Comparison of ENCODE assay signal across 9 cellular contexts in genomic region chr3:184289426-184289938, GRCh38. TPM values are rescaled to one million over a fixed set of nuclear protein-coding genes. Genes with fewer than 3 reads are reported as not detected.
DNase-seq lines count a peak whose midpoint lies in the region; ATAC-seq and TF ChIP-seq lines count a peak whose summit lies in the region.
"Had no signal": no experiment of that assay in that cellular context is flagged by ENCODE, and none has a peak within 500 bp of the region (broad histone marks: within the 10 kb centered on the region; RNA-seq: fewer than 3 reads in every experiment).

No MANE protein-coding gene starts in this region.

- H3K27me3 ChIP-seq in testis, result no peaks in the 10 kb centered on the region

- H3K27ac Mint-ChIP-seq in natural killer cell, result no peak overlapping the region

- H3K27ac ChIP-seq in testis, result no peak overlapping the region

- H3K4me1 ChIP-seq in testis, result no peaks in the 10 kb centered on the region

- H3K9me3 ChIP-seq in testis, result no peaks in the 10 kb centered on the region

- no peaks in the 10 kb centered on the region for H3K9me3 Mint-ChIP-seq in natural killer cell

- no peaks in the 10 kb centered on the region for H3K4me1 Mint-ChIP-seq in natural killer cell

- peak; percentile 53 to 63 (median 62) for ATAC-seq in natural killer cell
- ATAC-seq in GM21367 (IDR thresholded peaks at IDR 0.05; ENCODE audit: unreplicated experiment), result no peak

- peak; percentile 73 for DNase-seq in COR-L47 (lab: John Stamatoyannopoulos, UW)
- DNase-seq in HT1080 (ENCODE audit: low read depth), result peak; percentile 75
- peak; percentile 43 for DNase-seq in NOMO-1 treated with dmso at 0.1 percent for 144 hours (lab: John Stamatoyannopoulos, UW; ENCODE audit: unreplicated experiment)
- peak; percentile 14 for DNase-seq in activated CD8-positive, alpha-beta memory T cell treated with anti-CD3 and anti-CD28 coated beads, Interleukin-2, amount 50 U/mL, for 1 hour (ENCODE audit: extremely low read depth)
- peak; percentile 66 for DNase-seq in epithelial cell of esophagus (ENCODE audit: low read depth)
- peak; percentile 28 for DNase-seq in natural killer cell
- peak; percentile 41 for DNase-seq in testis

- H3K4me3 Mint-ChIP-seq in natural killer cell, result no peak overlapping the region

- H3K36me3 ChIP-seq in testis (ENCODE audit: low read depth, missing control alignments), result no peaks in the 10 kb centered on the region

- WGBS in testis, 2 donors, result 25 to 31% methylated on average over 10 of the region's 10 CpGs

- TF ChIP-seq POLR2A in testis (IDR thresholded peaks at IDR 0.05), result no peak

- peaks cover 14 to 20% of the 10 kb centered on the region in 2 donors for H3K27me3 Mint-ChIP-seq in natural killer cell (ENCODE audit: low read depth in 2 of 2)

- H3K36me3 Mint-ChIP-seq in natural killer cell, result no peaks in the 10 kb centered on the region

- TF ChIP-seq CTCF in epithelial cell of esophagus (IDR thresholded peaks at IDR 0.05; ENCODE audit: insufficient read depth, low read depth, low read length, missing control alignments) (peak; percentile 67), natural killer cell (IDR thresholded peaks at IDR 0.05) (peak; percentile 46), testis (IDR thresholded peaks at IDR 0.05) (peak; percentile 20 to 41 (median 39))

- no peak overlapping the region for H3K4me3 ChIP-seq in epithelial cell of esophagus (ENCODE audit: low read length)
- H3K4me3 ChIP-seq in testis, result no peak overlapping the region

- intact Hi-C loops in natural killer cell (cut with micrococcal nuclease), result loop anchor here (2.0 to 5.0 kb wide), 2 partner anchors 63 to 392 kb away; no protein-coding TSS in a partner anchor
- intact Hi-C loops in testis (cut with DNase I; ENCODE audit: low total_unique reads), result no loop called here

RNA-seq across cellular contexts. Expression of gene PSMD2, which starts 9.6 kb away (rescaled TPM):
- total RNA-seq in HT1080 (2014; rRNA removed; shearing (Covaris generic)), result 1,567 and 1,674 TPM in 2 replicates
- 866 and 1,014 TPM in 2 replicates for polyA plus RNA-seq in HT1080 (2015; cell fraction: cytosol; rRNA removed)
- polyA plus RNA-seq in HT1080 (2015; cell fraction: nucleus; rRNA removed), result 1,098 and 1,261 TPM in 2 replicates
- total RNA-seq in natural killer cell, result 100 to 1,000 TPM; 218 to 237 (median 231) TPM
- total RNA-seq in testis, result 100 to 1,000 TPM; 289 to 339 TPM
- polyA plus RNA-seq in testis (ENCODE audit: insufficient read depth, low read depth, low replicate concordance), result 379 TPM

RNA-seq across cellular contexts. Expression of gene ECE2, which starts 13.7 kb away (rescaled TPM):
- not detected in 2 replicates for total RNA-seq in HT1080 (2014; rRNA removed; shearing (Covaris generic))
- not detected in 2 replicates for polyA plus RNA-seq in HT1080 (2015; cell fraction: cytosol; rRNA removed)
- not detected in 2 replicates for polyA plus RNA-seq in HT1080 (2015; cell fraction: nucleus; rRNA removed)
- total RNA-seq in natural killer cell, result not detected
- 1 to 10 TPM; 1.4 TPM for total RNA-seq in testis
- 1.1 TPM for polyA plus RNA-seq in testis (ENCODE audit: insufficient read depth, low read depth, low replicate concordance)
- total RNA-seq: urinary bladder had no signal

RNA-seq across cellular contexts. Expression of gene EIF4G1, which starts 24.9 kb away (rescaled TPM):
- 750 and 760 TPM in 2 replicates for total RNA-seq in HT1080 (2014; rRNA removed; shearing (Covaris generic))
- polyA plus RNA-seq in HT1080 (2015; cell fraction: cytosol; rRNA removed), result 398 and 411 TPM in 2 replicates
- 1,428 and 1,429 TPM in 2 replicates for polyA plus RNA-seq in HT1080 (2015; cell fraction: nucleus; rRNA removed)
- total RNA-seq in natural killer cell, result 100 to 1,000 TPM; 220 to 235 (median 227) TPM
- total RNA-seq in testis, result 100 to 1,000 TPM; 295 TPM
- polyA plus RNA-seq in testis (ENCODE audit: insufficient read depth, low read depth, low replicate concordance), result 255 TPM

RNA-seq across cellular contexts. Expression of gene CAMK2N2, which starts 28.1 kb away (rescaled TPM):
- 3.6 and 10.5 TPM in 2 replicates for total RNA-seq in HT1080 (2014; rRNA removed; shearing (Covaris generic))
- 3.8 and 5.6 TPM in 2 replicates for polyA plus RNA-seq in HT1080 (2015; cell fraction: cytosol; rRNA removed)
- 0.33 and 1.5 TPM in 2 replicates for polyA plus RNA-seq in HT1080 (2015; cell fraction: nucleus; rRNA removed)
- total RNA-seq in natural killer cell (under 1 TPM in 2 of 3 donors, not detected in 1; 0.71 to 0.82 TPM), testis (under 1 TPM in 1 of 2 donors, not detected in 1; 0.24 TPM)
- polyA plus RNA-seq in testis (ENCODE audit: insufficient read depth, low read depth, low replicate concordance), result 0.40 TPM

RNA-seq across cellular contexts. Expression of gene EEF1AKMT4, which starts 40.0 kb away (rescaled TPM):
- total RNA-seq in HT1080 (2014; rRNA removed; shearing (Covaris generic)), result 18.5 TPM in 2 replicates
- polyA plus RNA-seq in HT1080 (2015; cell fraction: cytosol; rRNA removed), result 6.5 and 9.4 TPM in 2 replicates
- 3.1 and 3.4 TPM in 2 replicates for polyA plus RNA-seq in HT1080 (2015; cell fraction: nucleus; rRNA removed)
- under 1 TPM; 0.73 to 0.80 (median 0.79) TPM for total RNA-seq in natural killer cell
- 10 to 100 TPM; 10.2 to 15.0 TPM for total RNA-seq in testis
- 16.9 TPM for polyA plus RNA-seq in testis (ENCODE audit: insufficient read depth, low read depth, low replicate concordance)

Comparison
In these comparisons a context has a peak if more than half of its experiments do, and no peak if none do; other contexts are left out.
1. DNase-seq: peak in every context shown above with its lines; median percentile 75 in HT1080; 73 in COR-L47; 66 in epithelial cell of esophagus; 43 in NOMO-1 treated with dmso at 0.1 percent for 144 hours; 41 in testis; 28 in natural killer cell; 14 in activated CD8-positive, alpha-beta memory T cell treated with anti-CD3 and anti-CD28 coated beads, Interleukin-2, amount 50 U/mL, for 1 hour.